ENCODE assay signal across 9 cellular contexts in genomic region chrX:131763674-131764073, GRCh38.
A peak's percentile ranks its signal among the peaks of the same experiment; 100 is the strongest.
DNase-seq lines count a peak whose midpoint lies in the region; ATAC-seq and TF ChIP-seq lines count a peak whose summit lies in the region.
"Had no signal": no experiment of that assay in that cellular context is flagged by ENCODE, and none has a peak within 500 bp of the region (broad histone marks: within the 10 kb centered on the region; RNA-seq: fewer than 3 reads in every experiment).

No MANE protein-coding gene starts in this region.

- no peak overlapping the region for H3K27ac Mint-ChIP-seq in osteocyte (ENCODE audit: unreplicated experiment)
- H3K27ac Mint-ChIP-seq: stimulated activated naive CD8-positive, alpha-beta T cell treated with anti-CD3 and anti-CD28 coated beads, Interleukin-15, Interleukin-2, amounts not matched to agents 100 ng/mL and 50 ng/mL, for 24 hours had no signal

- no peaks in the 10 kb centered on the region for H3K27me3 Mint-ChIP-seq in osteocyte (ENCODE audit: unreplicated experiment)
- H3K27me3 Mint-ChIP-seq: stimulated activated naive CD8-positive, alpha-beta T cell treated with anti-CD3 and anti-CD28 coated beads, Interleukin-15, Interleukin-2, amounts not matched to agents 100 ng/mL and 50 ng/mL, for 24 hours had no signal

- no peaks in the 10 kb centered on the region for H3K4me1 ChIP-seq in upper lobe of right lung

- no peaks in the 10 kb centered on the region for H3K27me3 ChIP-seq in upper lobe of right lung

- ATAC-seq in GM18858 (IDR thresholded peaks at IDR 0.05; ENCODE audit: unreplicated experiment) (peak; percentile 51), HG03135 (IDR thresholded peaks at IDR 0.05; ENCODE audit: unreplicated experiment) (peak; percentile 71), upper lobe of right lung (no peak), GM18868 (IDR thresholded peaks at IDR 0.05; ENCODE audit: unreplicated experiment) (no peak)

- H3K4me3 ChIP-seq in upper lobe of right lung = no peak overlapping the region

- no peaks in the 10 kb centered on the region for H3K4me1 Mint-ChIP-seq in osteocyte (ENCODE audit: unreplicated experiment)

- H3K4me3 Mint-ChIP-seq in osteocyte (ENCODE audit: unreplicated experiment) = no peak overlapping the region
- H3K4me3 Mint-ChIP-seq: stimulated activated naive CD8-positive, alpha-beta T cell treated with anti-CD3 and anti-CD28 coated beads, Interleukin-15, Interleukin-2, amounts not matched to agents 100 ng/mL and 50 ng/mL, for 24 hours had no signal

- no peaks in the 10 kb centered on the region for H3K36me3 ChIP-seq in upper lobe of right lung

- H3K9me3 ChIP-seq in upper lobe of right lung = no peaks in the 10 kb centered on the region

- TF ChIP-seq CTCF in osteocyte (IDR thresholded peaks at IDR 0.05) = no peak
- no peak for TF ChIP-seq CTCF in upper lobe of right lung (IDR thresholded peaks at IDR 0.05)
- no peak for TF ChIP-seq CTCF in GM20000 (IDR thresholded peaks at IDR 0.05; ENCODE audit: extremely low read depth, missing control alignments)

- intact Hi-C loops in upper lobe of right lung (cut with DNase I) = no loop called here

- H3K27ac ChIP-seq in upper lobe of right lung = no peak overlapping the region

- H3K36me3 Mint-ChIP-seq in osteocyte (ENCODE audit: unreplicated experiment) = peaks cover 8% of the 10 kb centered on the region

- peaks cover 15% of the 10 kb centered on the region for H3K9me3 Mint-ChIP-seq in osteocyte (ENCODE audit: unreplicated experiment)
- H3K9me3 Mint-ChIP-seq: stimulated activated naive CD8-positive, alpha-beta T cell treated with anti-CD3 and anti-CD28 coated beads, Interleukin-15, Interleukin-2, amounts not matched to agents 100 ng/mL and 50 ng/mL, for 24 hours had no signal

- DNase-seq in astrocyte of the hippocampus (ENCODE audit: low read depth, low spot score) (peak; percentile 83), osteocyte (ENCODE audit: extremely low spot score, unreplicated experiment) (peak; percentile 64), upper lobe of right lung (no peak), GM20000 (ENCODE audit: low spot score) (no peak)
- DNase-seq in stimulated activated CD4-positive, alpha-beta T cell treated with anti-CD3 and anti-CD28 coated beads, Interleukin-4, amount 100 ng/mL, for 4 hours = no peak

Comparison
In these comparisons a context has a peak if more than half of its experiments do, and no peak if none do; other contexts are left out.
1. ATAC-seq: peak in GM18858 (single experiment) and HG03135 (single experiment); none in upper lobe of right lung (single experiment) and GM18868 (single experiment).
2. DNase-seq: peak in astrocyte of the hippocampus (single experiment) and osteocyte (single experiment); none in stimulated activated CD4-positive, alpha-beta T cell treated with anti-CD3 and anti-CD28 coated beads, Interleukin-4, amount 100 ng/mL, for 4 hours (0 of 2), upper lobe of right lung (single experiment) and GM20000 (single experiment).